Comparison of ENCODE assay signal across 8 cellular contexts in genomic region chr19:47315125-47315821, GRCh38. TPM values are rescaled to one million over a fixed set of nuclear protein-coding genes. Genes with fewer than 3 reads are reported as not detected.
DNase-seq lines count a peak whose midpoint lies in the region; ATAC-seq and TF ChIP-seq lines count a peak whose summit lies in the region.

No MANE protein-coding gene starts in this region.

- peak; percentile 97 for ATAC-seq in activated CD4-positive, alpha-beta T cell treated with anti-CD3 and anti-CD28 coated beads for 36 hours
- peak; percentile 78 for ATAC-seq in SK-N-SH treated with all-trans-retinoic acid at 6 μM for 48 hours

- TF ChIP-seq CTCF in osteoblast (IDR thresholded peaks at IDR 0.05; ENCODE audit: extremely low read depth, low read depth, low read length) = no peak

- H3K27me3 Mint-ChIP-seq in activated CD4-positive, alpha-beta T cell treated with anti-CD3 and anti-CD28 coated beads for 36 hours = peaks cover 17% of the 10 kb centered on the region

- no peaks in the 10 kb centered on the region for H3K79me2 ChIP-seq in osteoblast (ENCODE audit: insufficient read depth, low read length)

- H3K27ac ChIP-seq in osteoblast (ENCODE audit: low read depth, low read length) = no peak overlapping the region

- no peak overlapping the region for H3K4me3 ChIP-seq in osteoblast (ENCODE audit: insufficient read depth, low read length)

- H3K4me1 ChIP-seq in osteoblast (ENCODE audit: insufficient read depth, low read length) = peaks cover 4% of the 10 kb centered on the region

- no peak overlapping the region for H2AFZ ChIP-seq in osteoblast (ENCODE audit: low read length)

- DNase-seq in activated CD4-positive, alpha-beta T cell treated with anti-CD3 and anti-CD28 coated beads for 36 hours = peak; percentile 63
- no peak for DNase-seq in activated CD4-positive, alpha-beta T cell treated with anti-CD3 and anti-CD28 coated beads, Interleukin-2, amount 50 U/mL, for 1 hour
- DNase-seq in fibroblast of gingiva (ENCODE audit: low read depth) (peak; percentile 96), osteoblast (ENCODE audit: insufficient read length, low spot score, missing footprints) (peak; percentile 97), T-helper 1 cell (no peak), NCI-H2171 treated with DMSO at 0.1 percent for 48 hours (lab: John Stamatoyannopoulos, UW) (no peak), NCI-H524 (lab: John Stamatoyannopoulos, UW) (no peak)

- POLR2A ChIA-PET in activated CD4-positive, alpha-beta T cell treated with anti-CD3 and anti-CD28 coated beads for 36 hours (lab: Charles Lee) = interaction anchor here (0.7 kb wide), 1 partner anchor 69 kb away, joined by 3 read pairs; no protein-coding TSS in a partner anchor

- H3K36me3 Mint-ChIP-seq in activated CD4-positive, alpha-beta T cell treated with anti-CD3 and anti-CD28 coated beads for 36 hours (ENCODE audit: low read depth) = no peaks in the 10 kb centered on the region

- H4K20me1 ChIP-seq in osteoblast (ENCODE audit: insufficient read depth, low read length) = no peaks in the 10 kb centered on the region

- no peaks in the 10 kb centered on the region for H3K9me3 Mint-ChIP-seq in activated CD4-positive, alpha-beta T cell treated with anti-CD3 and anti-CD28 coated beads for 36 hours (ENCODE audit: low read depth)

- no peak overlapping the region for H3K27ac Mint-ChIP-seq in activated CD4-positive, alpha-beta T cell treated with anti-CD3 and anti-CD28 coated beads for 36 hours

- CTCF ChIA-PET in activated CD4-positive, alpha-beta T cell treated with anti-CD3 and anti-CD28 coated beads for 36 hours (lab: Charles Lee) = interaction anchor here (0.9 to 1.5 kb wide), 3 partner anchors 18 to 113 kb away, joined by 3 read pairs; partner anchors contain the start of gene CCDC9

- H3K9me3 ChIP-seq in osteoblast (ENCODE audit: low read depth, low read length) = no peaks in the 10 kb centered on the region

- H3K36me3 ChIP-seq in osteoblast (ENCODE audit: insufficient read depth, low read length) = no peaks in the 10 kb centered on the region

- peak overlapping the region; percentile 30 for H3K4me2 ChIP-seq in osteoblast (ENCODE audit: insufficient read depth, low read length)

- H3K4me1 Mint-ChIP-seq in activated CD4-positive, alpha-beta T cell treated with anti-CD3 and anti-CD28 coated beads for 36 hours = peaks cover 6% of the 10 kb centered on the region

- H3K4me3 Mint-ChIP-seq in activated CD4-positive, alpha-beta T cell treated with anti-CD3 and anti-CD28 coated beads for 36 hours = no peak overlapping the region

- H3K27me3 ChIP-seq in osteoblast (ENCODE audit: insufficient read depth, low read length) = no peaks in the 10 kb centered on the region

- intact Hi-C loops in activated CD4-positive, alpha-beta T cell treated with anti-CD3 and anti-CD28 coated beads for 36 hours (cut with DNase I, micrococcal nuclease) = no loop called here

TF ChIP-seq in SK-N-SH treated with all-trans-retinoic acid at 6 μM for 48 hours, 23 proteins besides CTCF, POLR2A, EP300 and RAD21:
- peak; percentile 98 for TF ChIP-seq ZNF8 (CRISPR knock-in tag; IDR thresholded peaks at IDR 0.05)
- TF ChIP-seq GLIS3 (CRISPR knock-in tag; IDR thresholded peaks at IDR 0.05) = no peak

RNA-seq across cellular contexts. Expression of gene C5AR1, which starts 5.6 kb away (rescaled TPM):
- total RNA-seq in activated CD4-positive, alpha-beta T cell treated with anti-CD3 and anti-CD28 coated beads for 36 hours = under 1 TPM; 0.41 to 0.79 TPM
- total RNA-seq in osteoblast = 0.29 and 0.72 TPM in 2 replicates

RNA-seq across cellular contexts. Expression of gene C5AR2, which starts 16.7 kb away (rescaled TPM):
- total RNA-seq in activated CD4-positive, alpha-beta T cell treated with anti-CD3 and anti-CD28 coated beads for 36 hours = not detected
- 2.5 and 3.5 TPM in 2 replicates for total RNA-seq in osteoblast

RNA-seq across cellular contexts. Expression of gene DHX34, which starts 33.8 kb away (rescaled TPM):
- 10 to 100 TPM; 15.4 to 17.9 TPM for total RNA-seq in activated CD4-positive, alpha-beta T cell treated with anti-CD3 and anti-CD28 coated beads for 36 hours
- total RNA-seq in osteoblast = 10.9 and 12.7 TPM in 2 replicates

RNA-seq across cellular contexts. Expression of gene INAFM1, which starts 40.6 kb away (rescaled TPM):
- 10 to 100 TPM; 11.7 to 13.2 TPM for total RNA-seq in activated CD4-positive, alpha-beta T cell treated with anti-CD3 and anti-CD28 coated beads for 36 hours
- total RNA-seq in osteoblast = 2.5 and 4.4 TPM in 2 replicates

RNA-seq across cellular contexts. Expression of gene CCDC9, which starts 58.9 kb away (rescaled TPM):
- total RNA-seq in activated CD4-positive, alpha-beta T cell treated with anti-CD3 and anti-CD28 coated beads for 36 hours = 10 to 100 TPM; 22.4 to 30.6 TPM
- total RNA-seq in osteoblast = 7.6 and 8.0 TPM in 2 replicates

Comparison
In these comparisons a context has a peak if more than half of its experiments do, and no peak if none do; other contexts are left out.
1. DNase-seq: peak in activated CD4-positive, alpha-beta T cell treated with anti-CD3 and anti-CD28 coated beads for 36 hours (single experiment), fibroblast of gingiva (single experiment) and osteoblast (single experiment); none in activated CD4-positive, alpha-beta T cell treated with anti-CD3 and anti-CD28 coated beads, Interleukin-2, amount 50 U/mL, for 1 hour (single experiment), T-helper 1 cell (0 of 5), NCI-H2171 treated with DMSO at 0.1 percent for 48 hours (single experiment) and NCI-H524 (0 of 2).